In genomic region chr4:185358514-185359433, GRCh38 we compare ENCODE assay signal across 11 cellular contexts. TPM values are rescaled to one million over a fixed set of nuclear protein-coding genes. Genes with fewer than 3 reads are reported as not detected.
DNase-seq lines count a peak whose midpoint lies in the region; ATAC-seq and TF ChIP-seq lines count a peak whose summit lies in the region.
"Had no signal": no experiment of that assay in that cellular context is flagged by ENCODE, and none has a peak within 500 bp of the region (broad histone marks: within the 10 kb centered on the region; RNA-seq: fewer than 3 reads in every experiment).

No MANE protein-coding gene starts in this region.

- H3K4me3 ChIP-seq in GM23248 (no peak overlapping the region), SJSA1 (no peak overlapping the region), fibroblast of the aortic adventitia (ENCODE audit: low read depth, low read length) (no peak overlapping the region), tibial artery (no peak overlapping the region)

- H3K27ac ChIP-seq in GM23248, result peak overlapping the region; percentile 46
- peak overlapping the region; percentile 64 for H3K27ac ChIP-seq in SJSA1
- H3K27ac ChIP-seq in tibial artery, result peak overlapping the region; percentile 72 to 84

- H3F3A ChIP-seq in GM23248 (ENCODE audit: insufficient read depth), result 0 out of 2 replicates have a peak, but pooled peaks cover 8% of the 10 kb centered on the region

- 92 to 93% methylated on average over 9 of the region's 9 CpGs for WGBS in GM23248 (ENCODE audit: low coverage in 1 of 2, low lambda C conversion rate in 2 of 2, missing lambda C conversion rate in 2 of 2), 2 experiments

- DNase-seq in GM23248 (peak; percentile 39), SJSA1 (ENCODE audit: low read depth in 1 of 2, low spot score in 2 of 2) (peak in 1 of 2 experiments; percentile 48), fibroblast of the aortic adventitia (ENCODE audit: low read depth) (peak; percentile 69), tibial artery (no peak), NCI-H1417 (lab: John Stamatoyannopoulos, UW) (no peak), SW 1271 (lab: John Stamatoyannopoulos, UW) (no peak), left lobe of liver (ENCODE audit: low spot score) (no peak)
- DNase-seq: GDM1, NCI-H1436, occipital lobe had no signal

- in situ Hi-C loops in GM23248 (cut with MboI), result no loop called here

- H2AFZ ChIP-seq in GM23248, result no peak overlapping the region

- intact Hi-C loops in tibial artery (cut with DNase I; ENCODE audit: low total_unique reads), result no loop called here

- no peaks in the 10 kb centered on the region for H4K20me1 ChIP-seq in GM23248 (ENCODE audit: insufficient read depth)

- H3K9me2 ChIP-seq in GM23248 (ENCODE audit: insufficient read depth), result no peaks in the 10 kb centered on the region

- H3K9me3 ChIP-seq in GM23248 (ENCODE audit: low read depth) (no peaks in the 10 kb centered on the region), SJSA1 (replicated peaks) (no peaks in the 10 kb centered on the region), tibial artery (no peaks in the 10 kb centered on the region)

- H3K4me2 ChIP-seq in GM23248 (ENCODE audit: unreplicated experiment), result peak overlapping the region; percentile 12

- no peak for TF ChIP-seq CTCF in fibroblast of the aortic adventitia (IDR thresholded peaks at IDR 0.05; ENCODE audit: insufficient read depth, low read length)
- no peak for TF ChIP-seq CTCF in tibial artery (IDR thresholded peaks at IDR 0.05)

- peaks cover 9% of the 10 kb centered on the region; the same call in 1 of the 2 replicates for H3K36me3 ChIP-seq in GM23248 (ENCODE audit: low read depth)
- 0 out of 2 replicates have a peak, but pooled peaks cover 3% of the 10 kb centered on the region for H3K36me3 ChIP-seq in SJSA1
- peaks cover 0 to 11% (median 8%) of the 10 kb centered on the region in 3 donors for H3K36me3 ChIP-seq in tibial artery

- no peak overlapping the region for H3K9ac ChIP-seq in GM23248

- H3K27me3 ChIP-seq in GM23248 (replicated peaks; ENCODE audit: insufficient read depth) (no peaks in the 10 kb centered on the region), SJSA1 (replicated peaks) (no peaks in the 10 kb centered on the region), tibial artery (no peaks in the 10 kb centered on the region)

- H3K79me2 ChIP-seq in GM23248 (ENCODE audit: insufficient read depth), result no peaks in the 10 kb centered on the region

- H3K4me1 ChIP-seq in GM23248 (ENCODE audit: insufficient read depth) (peaks cover 12% of the 10 kb centered on the region), SJSA1 (replicated peaks) (peaks cover 27% of the 10 kb centered on the region), tibial artery (peaks cover 0 to 72% (median 14%) of the 10 kb centered on the region in 4 donors)

- no peak for ATAC-seq in left lobe of liver
- ATAC-seq: HCT116 had no signal

RNA-seq across cellular contexts. Expression of gene LRP2BP, which starts 37.0 kb away (rescaled TPM):
- total RNA-seq in GM23248 (2014; rRNA removed; shearing (Covaris generic)), result 0.13 TPM in 1 of 2 replicates, not detected in the other
- 0.67 and 0.76 TPM in 2 replicates for polyA plus RNA-seq in GM23248 (2016; fragmentation: Nextera tagmentation; extraction: Ambion mirVana)
- total RNA-seq in SJSA1 (2014; rRNA removed; shearing (Covaris generic)), result 0.22 and 0.29 TPM in 2 replicates
- total RNA-seq in fibroblast of the aortic adventitia (ENCODE audit: low replicate concordance), result 0.63 and 0.74 TPM in 2 replicates
- 0.23 TPM for total RNA-seq in left lobe of liver

RNA-seq across cellular contexts. Expression of gene ANKRD37, which starts 37.9 kb away (rescaled TPM):
- 4.4 and 11.1 TPM in 2 replicates for total RNA-seq in GM23248 (2014; rRNA removed; shearing (Covaris generic))
- polyA plus RNA-seq in GM23248 (2016; fragmentation: Nextera tagmentation; extraction: Ambion mirVana), result 17.6 and 19.0 TPM in 2 replicates
- 5.4 and 15.1 TPM in 2 replicates for total RNA-seq in SJSA1 (2014; rRNA removed; shearing (Covaris generic))
- total RNA-seq in fibroblast of the aortic adventitia (ENCODE audit: low replicate concordance) (3.9 and 5.0 TPM in 2 replicates), left lobe of liver (5.7 TPM)

Comparison
In these comparisons a context has a peak if more than half of its experiments do, and no peak if none do; other contexts are left out.
1. DNase-seq: peak in GM23248 (single experiment) and fibroblast of the aortic adventitia (single experiment); none in tibial artery (0 of 2), NCI-H1417 (0 of 3), SW 1271 (0 of 2) and left lobe of liver (single experiment).
2. Peak in every context shown above with its lines, with median percentiles within 50 percentile points of each other: H3K27ac ChIP-seq.